ENCODE assay signal across 10 cellular contexts in genomic region chr22:20964090-20964798, GRCh38. TPM values are rescaled to one million over a fixed set of nuclear protein-coding genes. Genes with fewer than 3 reads are reported as not detected.
DNase-seq lines count a peak whose midpoint lies in the region; ATAC-seq and TF ChIP-seq lines count a peak whose summit lies in the region.
"Had no signal": no experiment of that assay in that cellular context is flagged by ENCODE, and none has a peak within 500 bp of the region (broad histone marks: within the 10 kb centered on the region; RNA-seq: fewer than 3 reads in every experiment).

No MANE protein-coding gene starts in this region.

- H3K4me1 ChIP-seq in psoas muscle: no peaks in the 10 kb centered on the region

- peak overlapping the region; percentile 39 for H3K27ac Mint-ChIP-seq in Calu3 (ENCODE audit: unreplicated experiment)

- intact Hi-C loops in Calu3 (cut with micrococcal nuclease; ENCODE audit: unreplicated experiment) (no loop called here), psoas muscle (cut with DNase I) (no loop called here)

- WGBS in psoas muscle, 3 donors: 59 to 64% (median 60%) methylated on average over 6 of the region's 6 CpGs

- H3K27me3 Mint-ChIP-seq in Calu3 (ENCODE audit: unreplicated experiment): no peaks in the 10 kb centered on the region

- DNase-seq in Calu3 (no peak), WERI-Rb-1 (no peak), fibroblast of the aortic adventitia (ENCODE audit: low read depth) (no peak), psoas muscle (peak in 1 of 2 donors; percentile 44), DMS 273 treated with DMSO at 0.1 percent for 48 hours (lab: John Stamatoyannopoulos, UW) (no peak), cerebellar nuclear complex (lab: John Stamatoyannopoulos, UW) (no peak), MV-4-11 (lab: John Stamatoyannopoulos, UW) (no peak)
- DNase-seq in activated effector memory CD4-positive, alpha-beta T cell treated with Interleukin-2 at 50 U/mL for 16 hours: no peak
- DNase-seq: cortex of kidney had no signal

- H3K4me3 Mint-ChIP-seq in Calu3 (ENCODE audit: low read depth, unreplicated experiment): peak overlapping the region; percentile 62

- no peak overlapping the region for H3K27ac ChIP-seq in WERI-Rb-1
- H3K27ac ChIP-seq in psoas muscle: no peak overlapping the region
- H3K27ac ChIP-seq: HL-60 had no signal

- H3K36me3 ChIP-seq in WERI-Rb-1 (no peaks in the 10 kb centered on the region), psoas muscle (ENCODE audit: insufficient read depth in 1 of 2, low read depth in 1 of 2) (no peaks in the 10 kb centered on the region)

- ATAC-seq in psoas muscle: no peak

- H3K4me1 Mint-ChIP-seq in Calu3 (ENCODE audit: low read depth, unreplicated experiment): no peaks in the 10 kb centered on the region

- BruUV-seq in Calu3 (replicated peaks; lab: Mats Ljungman, UMichigan): no TSS peak

- CTCF ChIA-PET in Calu3 (lab: Charles Lee): no interaction called here

- TF ChIP-seq CTCF in Calu3 (IDR thresholded peaks at IDR 0.05; ENCODE audit: unreplicated experiment): no peak
- no peak for TF ChIP-seq CTCF in WERI-Rb-1 (IDR thresholded peaks at IDR 0.05; ENCODE audit: low read depth, low read length)
- TF ChIP-seq CTCF in fibroblast of the aortic adventitia (IDR thresholded peaks at IDR 0.05; ENCODE audit: insufficient read depth, low read length): no peak
- TF ChIP-seq CTCF in psoas muscle (IDR thresholded peaks at IDR 0.05): no peak

- H3K9me3 ChIP-seq in WERI-Rb-1 (ENCODE audit: severe bottlenecking) (no peaks in the 10 kb centered on the region), psoas muscle (no peaks in the 10 kb centered on the region)

- H3K9me3 Mint-ChIP-seq in Calu3 (ENCODE audit: low read depth, unreplicated experiment): no peaks in the 10 kb centered on the region

- peaks cover 18% of the 10 kb centered on the region for H3K36me3 Mint-ChIP-seq in Calu3 (ENCODE audit: insufficient read depth, unreplicated experiment)

- no peaks in the 10 kb centered on the region for H3K27me3 ChIP-seq in WERI-Rb-1 (ENCODE audit: insufficient read depth, low read depth, severe bottlenecking)
- H3K27me3 ChIP-seq in psoas muscle (ENCODE audit: insufficient read depth in 3 of 3, low read length in 2 of 3): peaks cover 0 to 14% (median 7%) of the 10 kb centered on the region in 3 donors

- H3K4me3 ChIP-seq in WERI-Rb-1 (ENCODE audit: low read depth, low read length) (peak overlapping the region; percentile 41), fibroblast of the aortic adventitia (ENCODE audit: low read depth, low read length) (peak overlapping the region; percentile 33), psoas muscle (peak overlapping the region; percentile 56)

RNA-seq across cellular contexts. Expression of gene AIFM3, which starts 2.8 kb away (rescaled TPM):
- total RNA-seq in Calu3 (2022) (3.1 and 4.2 TPM in 2 replicates), fibroblast of the aortic adventitia (ENCODE audit: low replicate concordance) (0.45 and 1.7 TPM in 2 replicates), psoas muscle (under 1 TPM; 0.25 to 0.74 (median 0.49) TPM)
- under 1 TPM; 0.30 to 0.77 (median 0.53) TPM for polyA plus RNA-seq in psoas muscle

RNA-seq across cellular contexts. Expression of gene LZTR1, which starts 17.9 kb away (rescaled TPM):
- 49.3 and 55.4 TPM in 2 replicates for total RNA-seq in Calu3 (2022)
- 27.2 and 53.5 TPM in 2 replicates for total RNA-seq in fibroblast of the aortic adventitia (ENCODE audit: low replicate concordance)
- 10 to 100 TPM; 23.4 to 37.1 (median 29.8) TPM for total RNA-seq in psoas muscle
- 10 to 100 TPM; 17.1 to 30.8 (median 22.5) TPM for polyA plus RNA-seq in psoas muscle

RNA-seq across cellular contexts. Expression of gene THAP7, which starts 37.7 kb away (rescaled TPM):
- total RNA-seq in Calu3 (2022): 24.5 and 25.3 TPM in 2 replicates
- 20.0 and 21.8 TPM in 2 replicates for total RNA-seq in fibroblast of the aortic adventitia (ENCODE audit: low replicate concordance)
- 10 to 100 TPM; 25.2 to 39.2 (median 28.6) TPM for total RNA-seq in psoas muscle
- 10 to 100 TPM; 48.9 to 67.5 (median 52.0) TPM for polyA plus RNA-seq in psoas muscle

RNA-seq across cellular contexts. Expression of gene CRKL, which starts 47.0 kb away (rescaled TPM):
- total RNA-seq in Calu3 (2022): 68.0 and 69.9 TPM in 2 replicates
- total RNA-seq in fibroblast of the aortic adventitia (ENCODE audit: low replicate concordance): 35.0 and 44.7 TPM in 2 replicates
- total RNA-seq in psoas muscle: 10 to 100 TPM; 66.0 to 81.0 (median 73.4) TPM
- polyA plus RNA-seq in psoas muscle: 10 to 100 TPM; 29.7 to 94.7 (median 49.8) TPM

RNA-seq across cellular contexts. Expression of gene P2RX6, which starts 50.7 kb away (rescaled TPM):
- total RNA-seq in Calu3 (2022) (0.26 and 0.42 TPM in 2 replicates), fibroblast of the aortic adventitia (ENCODE audit: low replicate concordance) (0.63 and 5.9 TPM in 2 replicates), psoas muscle (10 to 100 TPM; 23.7 to 47.7 (median 36.1) TPM)
- polyA plus RNA-seq in psoas muscle: 10 to 100 TPM; 11.3 to 40.4 (median 26.2) TPM
